ENCODE assay signal across 9 cellular contexts in the genomic region with DNA sequence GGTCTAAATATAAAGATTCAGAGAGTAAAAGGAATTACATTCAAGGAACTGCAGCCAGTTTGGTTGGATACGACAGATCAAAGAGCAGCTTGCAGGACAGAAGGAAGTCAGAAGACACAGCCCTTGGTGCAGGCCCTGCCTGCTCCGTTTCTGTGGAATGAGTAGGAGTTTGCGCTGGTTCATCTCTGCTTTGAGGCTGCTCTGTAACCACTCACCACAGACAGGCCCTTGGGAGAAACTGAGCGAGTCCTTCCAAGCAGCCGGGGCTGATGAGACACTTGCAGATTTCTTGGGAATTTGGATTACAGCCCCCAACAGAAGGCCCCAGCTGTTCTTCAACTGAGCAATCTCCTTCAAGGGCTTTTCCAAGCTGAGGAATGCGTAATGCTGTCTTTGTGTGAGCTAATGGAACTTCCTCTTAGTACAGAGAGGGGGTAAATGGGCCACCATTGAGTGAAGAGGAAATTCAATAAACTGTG. TPM values are rescaled to one million over a fixed set of nuclear protein-coding genes. Genes with fewer than 3 reads are reported as not detected.
DNase-seq lines count a peak whose midpoint lies in the region; ATAC-seq, FAIRE-seq and TF ChIP-seq lines count a peak whose summit lies in the region.
"Had no signal": no experiment of that assay in that cellular context is flagged by ENCODE, and none has a peak within 500 bp of the region (broad histone marks: within the 10 kb centered on the region; RNA-seq: fewer than 3 reads in every experiment).

No MANE protein-coding gene starts in this region.

- H3K79me2 ChIP-seq in K562 (ENCODE audit: control insufficient read depth, insufficient read depth, low read length): no peaks in the 10 kb centered on the region

- peaks cover 90 to 96% of the 10 kb centered on the region in 2 donors for H3K4me1 Mint-ChIP-seq in natural killer cell

- H2AFZ ChIP-seq in K562 (ENCODE audit: low read depth, low read length): peak overlapping the region; percentile 79

- H3K27me3 ChIP-seq in K562 (ENCODE audit: control insufficient read depth in 2 of 2, insufficient read depth in 2 of 2, low read length in 2 of 2) (no peaks in the 10 kb centered on the region), H7 (ENCODE audit: control insufficient read depth, insufficient read depth, low read length) (no peaks in the 10 kb centered on the region)

- H3K4me1 ChIP-seq in K562 (replicated peaks in 1 of 2; ENCODE audit: control insufficient read depth in 2 of 2, insufficient read depth in 2 of 2, low read length in 2 of 2) (peaks cover 70 to 72% of the 10 kb centered on the region in 2 experiments), urinary bladder (ENCODE audit: insufficient read depth) (no peaks in the 10 kb centered on the region)

- no peaks in the 10 kb centered on the region for H3K27me3 Mint-ChIP-seq in natural killer cell (ENCODE audit: low read depth in 2 of 2)

- in situ Hi-C loops in K562 (cut with MboI): no loop called here

- TSS peak; percentile 90 for BruUV-seq in K562 (replicated peaks; lab: Mats Ljungman, UMichigan)

- WGBS in K562 (ENCODE audit: insufficient coverage, low coverage, missing lambda C conversion rate): 10% methylated on average over 6 of the region's 6 CpGs
- 47% methylated on average over 6 of the region's 6 CpGs for WGBS in urinary bladder

- TF ChIP-seq RAD21 in K562 (CRISPR knock-in tag; conservative IDR thresholded peaks at IDR 0.05 in 1 of 2, IDR thresholded peaks at IDR 0.05 in 1 of 2): no peak

- DNase-seq in Right ventricle myocardium inferior (ENCODE audit: missing footprints) (peak; percentile 84), cardiac septum (ENCODE audit: low spot score) (no peak), K562 (ENCODE audit: extremely low read depth in 1 of 4, low spot score in 3 of 4) (peak; percentile 33 to 79 (median 50)), natural killer cell (no peak), OCI-M2 (lab: John Stamatoyannopoulos, UW; ENCODE audit: unreplicated experiment) (no peak), H7 (no peak), NCI-H748 treated with DMSO at 0.1 percent for 48 hours (lab: John Stamatoyannopoulos, UW) (no peak)

- no peaks in the 10 kb centered on the region for H3K9me1 ChIP-seq in K562 (ENCODE audit: control insufficient read depth, insufficient read depth, low read length)

- peaks cover 5% of the 10 kb centered on the region; the same call in 2 of the 3 replicates for H3K36me3 ChIP-seq in K562 (ENCODE audit: control insufficient read depth, insufficient read depth, low read length)
- no peaks in the 10 kb centered on the region for H3K36me3 ChIP-seq in urinary bladder (ENCODE audit: insufficient read depth)
- no peaks in the 10 kb centered on the region for H3K36me3 ChIP-seq in H7 (replicated peaks; ENCODE audit: control insufficient read depth, insufficient read depth, low read length)

- peak overlapping the region; percentile 93 to 97 for H3K27ac Mint-ChIP-seq in natural killer cell

- ATAC-seq in Right ventricle myocardium inferior (peak; percentile 89), K562 (peak; percentile 72), natural killer cell (peak; percentile 7 to 21 (median 12))

- peaks cover 11% of the 10 kb centered on the region for H3K36me3 Mint-ChIP-seq in natural killer cell

- H3K9ac ChIP-seq in K562 (ENCODE audit: insufficient read depth in 1 of 2, low read depth in 2 of 2, low read length in 2 of 2): peak overlapping the region; percentile 68 to 84; a peak in 3 of 4 replicates

- no peak overlapping the region for H3K4me3 ChIP-seq in K562
- H3K4me3 ChIP-seq in urinary bladder (ENCODE audit: low read depth, low read length): no peak overlapping the region
- no peak overlapping the region for H3K4me3 ChIP-seq in H7 (ENCODE audit: insufficient read depth, low read depth, low read length)

- no peaks in the 10 kb centered on the region for H4K20me1 ChIP-seq in K562 (replicated peaks; ENCODE audit: control insufficient read depth, insufficient read depth, low read length)

- H3K9me3 ChIP-seq in K562 (replicated peaks; ENCODE audit: control insufficient read depth, insufficient read depth, low read depth, low read length): no peaks in the 10 kb centered on the region; the same call in 1 of the 2 replicates
- H3K9me3 ChIP-seq: Caco-2 had no signal

- CTCF ChIA-PET in K562 (lab: Yijun Ruan, JAX; ENCODE audit: low intra/inter-chr PET ratio): no interaction called here

- H3K4me3 Mint-ChIP-seq in natural killer cell: peak overlapping the region; percentile 87

- intact Hi-C loops in Right ventricle myocardium inferior (cut with DNase I): no loop called here
- intact Hi-C loops in cardiac septum (cut with DNase I): no loop called here
- intact Hi-C loops in K562 (cut with micrococcal nuclease): loop anchor here (2.0 kb wide), 1 partner anchor 52 kb away; no protein-coding TSS in a partner anchor
- intact Hi-C loops in natural killer cell (cut with micrococcal nuclease): loop anchor here (10.0 kb wide), 1 partner anchor 222 kb away; a partner anchor contains a TSS

- peak; percentile 69 for FAIRE-seq in K562 (lab: Jason Lieb, UNC)

- no peak for TF ChIP-seq CTCF in K562 (IDR thresholded peaks at IDR 0.05 in 2 of 3, conservative IDR thresholded peaks at IDR 0.05 in 1 of 3; ENCODE audit: insufficient read depth in 2 of 3, low read depth in 1 of 3, low read length in 3 of 3)
- TF ChIP-seq CTCF in natural killer cell (IDR thresholded peaks at IDR 0.05): no peak

- peaks cover 0 to 6% of the 10 kb centered on the region in 2 donors for H3K9me3 Mint-ChIP-seq in natural killer cell

- H3K27ac ChIP-seq in K562 (ENCODE audit: extremely low read depth, low read depth, low read length): peak overlapping the region; percentile 90
- peak overlapping the region; percentile 57 for H3K27ac ChIP-seq in urinary bladder (ENCODE audit: low read depth)

- POLR2A ChIA-PET in K562 (lab: Yijun Ruan, JAX): interaction anchor here (0.6 to 2.3 kb wide), 14 partner anchors 8 to 787 kb away, joined by 3 to 8 read pairs (median 4); a partner anchor contains a TSS

- TF ChIP-seq POLR2A in K562 (conservative IDR thresholded peaks at IDR 0.05): peak; percentile 56; the same call in 1 of the 2 replicates

- TF ChIP-seq EP300 in K562 (IDR thresholded peaks at IDR 0.05; ENCODE audit: low read length): no peak

- peak overlapping the region; percentile 73 for H3K4me2 ChIP-seq in K562 (ENCODE audit: insufficient read depth, low read length)

TF ChIP-seq in K562, 482 proteins besides CTCF, POLR2A, EP300 and RAD21 (continues in another document):
- peak; percentile 26; the same call in 1 of the 2 replicates for TF ChIP-seq ARID2 (IDR thresholded peaks at IDR 0.05)
- TF ChIP-seq TSC22D4 (tag; IDR thresholded peaks at IDR 0.05): no peak
- no peak for TF ChIP-seq ATF1 (CRISPR knock-in tag; IDR thresholded peaks at IDR 0.05)
- TF ChIP-seq ATF1 (tag; IDR thresholded peaks at IDR 0.05): peak; percentile 48; the same call in 1 of the 2 replicates
- no peak for TF ChIP-seq ZNF384 (IDR thresholded peaks at IDR 0.05; ENCODE audit: low read depth, low read length)
- no peak for TF ChIP-seq NR2C2 (CRISPR knock-in tag; IDR thresholded peaks at IDR 0.05)
- TF ChIP-seq NR2C2 (tag; IDR thresholded peaks at IDR 0.05): peak; percentile 48; the same call in 1 of the 2 replicates
- 0 out of 2 replicates have a peak, but pooled peaks have one; percentile 7 for TF ChIP-seq TCF7 (IDR thresholded peaks at IDR 0.05; ENCODE audit: borderline replicate concordance)
- TF ChIP-seq ZNF175 (CRISPR knock-in tag; IDR thresholded peaks at IDR 0.05; ENCODE audit: low read depth): peak; percentile 75; the same call in 1 of the 2 replicates
- TF ChIP-seq TCF3 (CRISPR knock-in tag; IDR thresholded peaks at IDR 0.05): peak; percentile 16; the same call in 1 of the 2 replicates
- TF ChIP-seq NRF1 (conservative IDR thresholded peaks at IDR 0.05 in 1 of 2, IDR thresholded peaks at IDR 0.05 in 1 of 2): peak; percentile 58 to 62; a peak in 3 of 4 replicates
- no peak for TF ChIP-seq CHD4 (IDR thresholded peaks at IDR 0.05; ENCODE audit: insufficient read depth, insufficient replicate concordance, low read depth, low read length, poor library complexity, severe bottlenecking)
- TF ChIP-seq XRCC5 (IDR thresholded peaks at IDR 0.05; ENCODE audit: low read depth, low read length): no peak
- no peak; the same call in none of the 2 replicates for TF ChIP-seq GABPA (tag; conservative IDR thresholded peaks at IDR 0.05; ENCODE audit: low read depth)
- no peak for TF ChIP-seq MXI1 (IDR thresholded peaks at IDR 0.05; ENCODE audit: low read depth, low read length)

RNA-seq across cellular contexts. Expression of a gene that starts 16.4 kb away (rescaled TPM):
- 7.2 TPM for total RNA-seq in Right ventricle myocardium inferior
- 3.0 TPM for total RNA-seq in cardiac septum
- total RNA-seq in K562 (2011; cell fraction: chromatin; rRNA removed; ENCODE audit: low replicate concordance): 33.8 and 58.3 TPM in 2 replicates
- 34.2 and 42.5 TPM in 2 replicates for total RNA-seq in K562 (2011; cell fraction: nucleolus; rRNA removed)
- 41.9 and 43.4 TPM in 2 replicates for total RNA-seq in K562 (2011; cell fraction: nucleoplasm; rRNA removed)
- total RNA-seq in K562 (2014; rRNA removed): 2.9 and 3.5 TPM in 2 replicates
- total RNA-seq in K562 (2014; rRNA removed; fragmentation: Illumina TruSeq; extraction: Trizol): 2.0 and 2.9 TPM in 2 replicates
- total RNA-seq in K562 (2015; rRNA removed; fragmentation: Illumina TruSeq; extraction: Trizol): 1.4 and 2.1 TPM in 2 replicates
- 4.6 and 4.9 TPM in 2 replicates for total RNA-seq in K562 (2021)
- 15.4 and 17.3 TPM in 2 replicates for polyA plus RNA-seq in K562 (2011; rRNA removed)
- 9.1 and 23.9 TPM in 2 replicates for polyA plus RNA-seq in K562 (2011; cell fraction: cytosol; rRNA removed)
- 18.2 and 38.1 TPM in 2 replicates for polyA plus RNA-seq in K562 (2011; cell fraction: nucleus; rRNA removed)
- polyA plus RNA-seq in K562 (2012): 3.8 and 12.5 TPM in 2 replicates
- 4.0 and 4.5 TPM in 2 replicates for polyA plus RNA-seq in K562 (2014; fragmentation: Illumina TruSeq; extraction: Trizol)
- polyA plus RNA-seq in K562 (2014; fragmentation: Nextera tagmentation; extraction: Ambion mirVana): under 1 TPM; 0.17 to 0.48 TPM
- polyA plus RNA-seq in K562 (2014; rRNA removed): 2.7 and 3.6 TPM in 2 replicates
- 19.8 and 20.3 TPM in 2 replicates for polyA minus RNA-seq in K562 (2011; rRNA and poly(A)+ RNA removed)
- polyA minus RNA-seq in K562 (2011; cell fraction: cytosol; rRNA and poly(A)+ RNA removed): 7.5 and 11.4 TPM in 2 replicates
- polyA minus RNA-seq in K562 (2011; cell fraction: nucleus; rRNA and poly(A)+ RNA removed): 24.1 and 28.3 TPM in 2 replicates
- 100 to 1,000 TPM; 263 to 286 (median 268) TPM for total RNA-seq in natural killer cell
- total RNA-seq in urinary bladder: 8.7 TPM
- 10.8 TPM for polyA plus RNA-seq in urinary bladder
- total RNA-seq in H7 (2014; rRNA removed; shearing (Covaris generic)): not detected in 2 replicates

Comparison
In these comparisons a context has a peak if more than half of its experiments do, and no peak if none do; other contexts are left out.
1. DNase-seq: peak in Right ventricle myocardium inferior (single experiment) and K562 (4 of 4); none in cardiac septum (single experiment), natural killer cell (single experiment), OCI-M2 (single experiment), H7 (single experiment) and NCI-H748 treated with DMSO at 0.1 percent for 48 hours (single experiment).
2. ATAC-seq: peak in every context shown above with its lines; median percentile 89 in Right ventricle myocardium inferior; 72 in K562; 12 in natural killer cell.
3. RNA of a gene that starts 16.4 kb away (total RNA-seq): 263 to 286 TPM in natural killer cell; 8.7 TPM in urinary bladder (single experiment), 7.2 TPM in Right ventricle myocardium inferior (single experiment), 3.0 TPM in cardiac septum (single experiment), 1.4 to 58.3 TPM in K562 and not detected in H7; every median in the first group is over 4 times any median in the second.
4. intact Hi-C loops: an anchor here in K562 (2.0 kb wide) and natural killer cell (10.0 kb wide); none called in Right ventricle myocardium inferior and cardiac septum.